17 cellular contexts compared by ENCODE assay signal in the genomic region with DNA sequence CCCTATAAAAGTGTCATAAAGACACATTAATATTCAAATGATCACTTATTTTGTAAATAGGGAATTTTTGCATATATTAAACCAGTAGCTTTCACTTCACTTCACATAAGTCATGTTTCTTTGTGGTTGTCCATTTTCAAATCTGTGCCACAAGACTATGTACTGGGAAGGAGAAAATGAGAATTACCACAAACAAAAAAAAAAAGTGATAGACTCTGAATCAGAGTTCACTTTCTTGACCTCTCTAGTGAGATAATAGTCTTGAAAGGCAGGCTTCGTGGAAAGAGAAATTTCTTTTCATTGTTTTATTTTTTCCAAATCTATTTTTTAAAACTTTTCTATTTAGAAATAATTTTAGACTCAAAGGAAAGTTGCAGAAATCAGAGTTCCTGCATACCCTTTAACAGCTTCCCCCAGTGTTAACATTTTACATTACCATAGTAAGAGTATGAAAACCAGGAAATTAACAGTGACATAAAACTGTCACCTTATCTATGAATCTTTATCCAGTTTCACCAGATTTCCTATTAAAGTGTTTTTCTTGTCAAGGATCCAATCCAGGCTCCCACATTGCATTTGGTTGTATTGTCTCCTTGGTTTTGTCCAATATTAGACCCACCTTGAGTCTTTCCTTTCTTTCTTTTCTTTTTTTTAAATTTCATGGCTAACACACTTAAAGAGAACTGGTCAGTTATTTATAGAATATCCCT.
"Had no signal": no experiment of that assay in that cellular context is flagged by ENCODE, and none has a peak within 500 bp of the region (broad histone marks: within the 10 kb centered on the region; RNA-seq: fewer than 3 reads in every experiment).

No MANE protein-coding gene starts in this region.

- H3K4me1 Mint-ChIP-seq: activated B cell treated with CpG ODN at 0.5 μM for 24 hours; activated CD4-positive, alpha-beta T cell treated with anti-CD3 and anti-CD28 coated beads, Interleukin-2, amount 10 ng/mL, durations not matched to agents 24 days and 14 days; brain; central memory CD8-positive, alpha-beta T cell; stimulated activated memory B cell treated with anti-CD40 and anti-IgM and Interleukin-4, amounts not matched to agents 10 μg/mL and 1 μg/mL and 100 μg/mL, for 72 hours had no signal

- H3K27ac Mint-ChIP-seq: activated B cell treated with CpG ODN at 0.5 μM for 24 hours; activated CD4-positive, alpha-beta T cell treated with anti-CD3 and anti-CD28 coated beads, Interleukin-2, amount 10 ng/mL, durations not matched to agents 24 days and 14 days; brain; stimulated activated memory B cell treated with anti-CD40 and anti-IgM and Interleukin-4, amounts not matched to agents 10 μg/mL and 1 μg/mL and 100 μg/mL, for 72 hours had no signal

- H3K4me1 ChIP-seq: esophagus muscularis mucosa, foreskin keratinocyte, tibial nerve had no signal

- H3K36me3 ChIP-seq: adrenal gland, esophagus muscularis mucosa, tibial nerve had no signal

- H3K4me3 ChIP-seq: adrenal gland, esophagus muscularis mucosa, heart right ventricle, smooth muscle cell, tibial nerve had no signal

- H3K27me3 Mint-ChIP-seq: activated CD4-positive, alpha-beta T cell treated with anti-CD3 and anti-CD28 coated beads, Interleukin-2, amount 10 ng/mL, durations not matched to agents 24 days and 14 days had no signal

- H3K27me3 ChIP-seq: adrenal gland, esophagus muscularis mucosa, foreskin keratinocyte, heart right ventricle, tibial nerve had no signal

- H3K9me3 ChIP-seq: adrenal gland had no signal

- H3K27ac ChIP-seq: adrenal gland, esophagus muscularis mucosa, foreskin keratinocyte, heart right ventricle, tibial nerve had no signal

- H3K4me2 ChIP-seq: smooth muscle cell had no signal

- H3K4me3 Mint-ChIP-seq: activated B cell treated with CpG ODN at 0.5 μM for 24 hours; activated CD4-positive, alpha-beta T cell treated with anti-CD3 and anti-CD28 coated beads, Interleukin-2, amount 10 ng/mL, durations not matched to agents 24 days and 14 days; brain; central memory CD8-positive, alpha-beta T cell; stimulated activated memory B cell treated with anti-CD40 and anti-IgM and Interleukin-4, amounts not matched to agents 10 μg/mL and 1 μg/mL and 100 μg/mL, for 72 hours had no signal

- DNase-seq: activated B cell treated with CpG ODN at 0.5 μM for 24 hours; activated CD4-positive, alpha-beta T cell treated with anti-CD3 and anti-CD28 coated beads, Interleukin-2, amount 10 ng/mL, durations not matched to agents 24 days and 14 days; activated naive CD4-positive, alpha-beta T cell treated with anti-CD3 and anti-CD28 coated beads, Interleukin-2, amount 50 U/mL, for 16 hours; activated T-cell treated with anti-CD3 and anti-CD28 coated beads, Interleukin-2, amount 50 U/mL, for 1 hour; adrenal gland; foreskin keratinocyte; heart right ventricle; islet precursor cell; left ventricle myocardium superior; retina; T-helper 1 cell had no signal
